In the genomic region with DNA sequence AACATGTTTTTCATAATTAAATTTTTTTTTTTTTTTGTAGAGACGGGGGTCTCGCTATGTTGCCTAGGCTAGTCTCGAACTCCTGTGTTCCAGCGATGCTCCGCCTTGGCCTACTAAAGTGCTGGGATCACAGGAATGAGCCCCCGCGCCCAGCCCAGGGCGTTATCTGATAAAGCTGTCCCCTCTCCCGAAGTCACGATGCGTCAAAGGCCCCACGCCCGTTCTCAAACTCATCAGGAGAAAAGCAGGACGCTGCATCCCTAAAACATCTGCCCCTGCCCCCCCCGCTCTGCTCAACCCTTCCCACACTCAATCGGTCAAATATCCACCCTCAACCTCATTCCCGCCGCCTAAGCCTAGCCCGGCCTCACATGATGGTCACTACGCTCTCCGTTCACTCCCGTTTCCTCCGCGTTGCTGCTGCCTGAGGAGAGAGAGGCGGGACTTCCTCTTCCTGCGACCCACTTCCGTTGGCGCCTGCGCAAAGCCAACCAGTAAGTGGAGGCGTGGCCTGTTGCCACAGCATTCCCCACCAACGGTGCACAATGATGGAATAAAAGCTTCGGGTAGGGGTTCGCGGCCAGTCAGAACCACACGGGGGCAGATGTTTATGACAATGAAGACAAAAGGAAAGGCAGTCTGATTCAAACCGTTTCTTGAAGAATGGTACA, we compare ENCODE assay signal across 1 cellular context.
TF ChIP-seq lines count a peak whose summit lies in the region.

A gene (minus strand): TSS at position 438 of the 671 bp plus-strand sequence. CDS start 65 bp downstream, at position 373.

TF ChIP-seq in IMR-90, 13 proteins besides CTCF, POLR2A, EP300 and RAD21:
- TF ChIP-seq FOS (IDR thresholded peaks at IDR 0.05; ENCODE audit: low read depth, low read length) (no peak), BHLHE40 (IDR thresholded peaks at IDR 0.05; ENCODE audit: low read depth, low read length) (0 out of 2 replicates have a peak, but pooled peaks have one; percentile 7), MAFK (IDR thresholded peaks at IDR 0.05; ENCODE audit: low read depth, low read length) (no peak), MAZ (IDR thresholded peaks at IDR 0.05; ENCODE audit: borderline replicate concordance, low read depth, low read length) (no peak; the same call in 1 of the 2 replicates), SMC3 (IDR thresholded peaks at IDR 0.05; ENCODE audit: low read depth, low read length) (peak; percentile 2; the same call in 1 of the 2 replicates), MXI1 (IDR thresholded peaks at IDR 0.05; ENCODE audit: borderline replicate concordance, low read depth, low read length) (peak; percentile 80; the same call in 1 of the 2 replicates), RCOR1 (IDR thresholded peaks at IDR 0.05; ENCODE audit: insufficient replicate concordance, low read length) (no peak), CEBPB (IDR thresholded peaks at IDR 0.05; ENCODE audit: low read depth, low read length) (no peak), CHD1 (IDR thresholded peaks at IDR 0.05; ENCODE audit: low read depth, low read length) (no peak), RFX5 (IDR thresholded peaks at IDR 0.05; ENCODE audit: low read depth, low read length) (no peak), NFE2L2 (IDR thresholded peaks at IDR 0.05; ENCODE audit: low read depth, low read length) (no peak)
- TF ChIP-seq, protein P1, sequence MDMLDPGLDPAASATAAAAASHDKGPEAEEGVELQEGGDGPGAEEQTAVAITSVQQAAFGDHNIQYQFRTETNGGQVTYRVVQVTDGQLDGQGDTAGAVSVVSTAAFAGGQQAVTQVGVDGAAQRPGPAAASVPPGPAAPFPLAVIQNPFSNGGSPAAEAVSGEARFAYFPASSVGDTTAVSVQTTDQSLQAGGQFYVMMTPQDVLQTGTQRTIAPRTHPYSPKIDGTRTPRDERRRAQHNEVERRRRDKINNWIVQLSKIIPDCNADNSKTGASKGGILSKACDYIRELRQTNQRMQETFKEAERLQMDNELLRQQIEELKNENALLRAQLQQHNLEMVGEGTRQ (IDR thresholded peaks at IDR 0.05; ENCODE audit: low read depth, low read length), result peak; percentile 61; the same call in 1 of the 2 replicates
- TF ChIP-seq, protein P2, sequence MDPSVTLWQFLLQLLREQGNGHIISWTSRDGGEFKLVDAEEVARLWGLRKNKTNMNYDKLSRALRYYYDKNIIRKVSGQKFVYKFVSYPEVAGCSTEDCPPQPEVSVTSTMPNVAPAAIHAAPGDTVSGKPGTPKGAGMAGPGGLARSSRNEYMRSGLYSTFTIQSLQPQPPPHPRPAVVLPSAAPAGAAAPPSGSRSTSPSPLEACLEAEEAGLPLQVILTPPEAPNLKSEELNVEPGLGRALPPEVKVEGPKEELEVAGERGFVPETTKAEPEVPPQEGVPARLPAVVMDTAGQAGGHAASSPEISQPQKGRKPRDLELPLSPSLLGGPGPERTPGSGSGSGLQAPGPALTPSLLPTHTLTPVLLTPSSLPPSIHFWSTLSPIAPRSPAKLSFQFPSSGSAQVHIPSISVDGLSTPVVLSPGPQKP (IDR thresholded peaks at IDR 0.05; ENCODE audit: borderline replicate concordance, low read depth, low read length), result no peak
